Comparison of ENCODE assay signal across 8 cellular contexts in the genomic region with DNA sequence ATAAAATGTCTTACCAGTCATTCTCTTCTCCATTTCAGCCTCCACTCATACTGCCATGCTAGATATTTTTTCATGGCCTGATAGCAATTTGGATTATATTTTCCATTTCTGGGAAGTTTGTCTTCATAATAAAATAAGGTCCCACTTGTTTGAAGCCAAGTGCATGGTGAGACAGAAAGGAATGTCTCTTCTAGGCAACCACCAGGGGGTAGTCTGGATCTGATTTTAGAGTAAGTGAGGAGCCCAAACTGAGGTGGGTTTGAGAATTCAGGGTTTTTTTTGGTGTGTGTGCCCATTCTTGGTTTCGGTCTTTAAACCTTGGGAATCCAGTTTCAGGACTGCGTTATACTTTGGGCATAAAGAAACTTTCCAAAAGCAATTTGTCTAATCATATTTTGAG.
A peak's percentile ranks its signal among the peaks of the same experiment; 100 is the strongest.
DNase-seq lines count a peak whose midpoint lies in the region; ATAC-seq and TF ChIP-seq lines count a peak whose summit lies in the region.

No MANE protein-coding gene starts in this region.

- no peak overlapping the region for H3K9ac ChIP-seq in DND-41 (ENCODE audit: low read depth, low read length)

- no peaks in the 10 kb centered on the region for H4K20me1 ChIP-seq in DND-41 (ENCODE audit: insufficient read depth, low read length)

- TF ChIP-seq POLR2A in testis (IDR thresholded peaks at IDR 0.05), result no peak

- intact Hi-C loops in testis (cut with DNase I; ENCODE audit: low total_unique reads), result no loop called here

- 70 to 81% methylated on average over 2 of the region's 2 CpGs for WGBS in testis, 2 donors

- H2AFZ ChIP-seq in DND-41 (ENCODE audit: low read depth, low read length), result no peak overlapping the region

- H3K79me2 ChIP-seq in DND-41 (ENCODE audit: insufficient read depth, low read length), result no peaks in the 10 kb centered on the region

- H3K36me3 ChIP-seq in DND-41 (ENCODE audit: insufficient read depth, low read length) (no peaks in the 10 kb centered on the region), testis (ENCODE audit: low read depth, missing control alignments) (no peaks in the 10 kb centered on the region)

- ATAC-seq in DND-41 (ENCODE audit: insufficient read depth, low read depth) (no peak), HG02973 (IDR thresholded peaks at IDR 0.05; ENCODE audit: unreplicated experiment) (peak; percentile 73), HG02970 (IDR thresholded peaks at IDR 0.05; ENCODE audit: low FRiP score, unreplicated experiment) (no peak), GM21786 (IDR thresholded peaks at IDR 0.05; ENCODE audit: unreplicated experiment) (no peak)

- H3K4me1 ChIP-seq in DND-41 (ENCODE audit: insufficient read depth, low read length), result no peaks in the 10 kb centered on the region
- no peaks in the 10 kb centered on the region for H3K4me1 ChIP-seq in testis

- peak; percentile 54 for TF ChIP-seq CTCF in DND-41 (IDR thresholded peaks at IDR 0.05; ENCODE audit: borderline replicate concordance, extremely low read depth, low read length, poor library complexity, severe bottlenecking)
- peak; percentile 4 for TF ChIP-seq CTCF in fibroblast of pulmonary artery (IDR thresholded peaks at IDR 0.05; ENCODE audit: low read length, missing control alignments)
- peak; percentile 10 to 54 (median 43) for TF ChIP-seq CTCF in testis (IDR thresholded peaks at IDR 0.05)

- H3K27ac ChIP-seq in DND-41 (ENCODE audit: low read length) (no peak overlapping the region), testis (no peak overlapping the region)

- no peaks in the 10 kb centered on the region for H3K9me3 ChIP-seq in DND-41 (ENCODE audit: insufficient read depth, low read length, severe bottlenecking)
- no peaks in the 10 kb centered on the region for H3K9me3 ChIP-seq in testis

- no peaks in the 10 kb centered on the region for H3K27me3 ChIP-seq in DND-41 (ENCODE audit: insufficient read depth, low read length, poor library complexity)
- no peaks in the 10 kb centered on the region for H3K27me3 ChIP-seq in testis

- H3K4me2 ChIP-seq in DND-41 (ENCODE audit: insufficient read depth, low read length), result no peak overlapping the region

- no peak overlapping the region for H3K4me3 ChIP-seq in DND-41 (ENCODE audit: low read depth in 1 of 2, low read length in 2 of 2)
- H3K4me3 ChIP-seq in fibroblast of pulmonary artery (replicated peaks; ENCODE audit: low read depth, low read length), result no peak overlapping the region
- no peak overlapping the region for H3K4me3 ChIP-seq in testis

- DNase-seq in DND-41 (peak; percentile 5), NCI-H82 (lab: John Stamatoyannopoulos, UW) (peak; percentile 89), fibroblast of pulmonary artery (ENCODE audit: low read depth) (peak; percentile 6), testis (peak; percentile 34), T-helper 1 cell (no peak)

Comparison
In these comparisons a context has a peak if more than half of its experiments do, and no peak if none do; other contexts are left out.
1. DNase-seq: peak in DND-41 (single experiment), NCI-H82 (single experiment), fibroblast of pulmonary artery (single experiment) and testis (single experiment); none in T-helper 1 cell (0 of 5).
2. CTCF ChIP-seq: peak in every context shown above with its lines; median percentile 54 in DND-41; 43 in testis; 4 in fibroblast of pulmonary artery.